12 cellular contexts compared by ENCODE assay signal in the genomic region with DNA sequence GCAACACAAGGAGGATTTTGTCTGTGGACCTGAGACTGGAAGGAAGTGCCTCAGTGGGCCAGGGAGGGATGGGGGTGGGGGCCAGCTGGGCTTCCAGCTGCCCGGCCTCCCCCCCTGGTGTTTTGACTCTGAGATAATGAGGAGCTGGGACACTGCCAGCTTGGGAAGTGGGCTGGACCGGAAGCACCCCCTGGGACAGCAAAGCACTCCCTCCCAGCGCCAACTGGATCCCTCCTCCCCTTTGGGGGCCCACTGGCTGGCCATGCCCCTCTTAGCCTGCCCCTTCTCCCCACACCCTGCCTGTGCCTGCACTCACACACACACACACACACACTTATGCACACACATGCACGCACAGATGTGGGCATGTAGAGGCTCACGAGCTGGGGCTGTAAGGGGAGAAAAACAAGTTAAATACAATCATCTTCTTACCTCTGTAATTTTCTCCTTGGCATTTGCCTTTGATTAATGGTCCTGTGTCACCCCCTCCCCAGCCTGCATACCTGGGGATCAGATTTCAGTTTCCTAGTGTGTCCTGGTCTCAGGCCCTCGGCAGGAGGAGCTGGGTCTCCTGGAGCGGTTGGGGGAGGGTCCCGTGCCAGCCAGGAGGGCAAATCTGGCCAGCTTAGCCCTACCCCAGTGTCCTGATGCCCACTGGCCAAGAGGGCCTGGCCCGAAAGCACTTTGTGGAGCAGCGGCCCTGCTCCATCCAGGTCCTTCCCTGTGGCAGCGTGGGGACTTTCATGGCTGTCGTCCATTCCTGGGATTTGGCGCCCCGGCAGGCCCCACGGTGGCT. TPM values are rescaled to one million over a fixed set of nuclear protein-coding genes. Genes with fewer than 3 reads are reported as not detected.
DNase-seq lines count a peak whose midpoint lies in the region; ATAC-seq and TF ChIP-seq lines count a peak whose summit lies in the region.
"Had no signal": no experiment of that assay in that cellular context is flagged by ENCODE, and none has a peak within 500 bp of the region (broad histone marks: within the 10 kb centered on the region; RNA-seq: fewer than 3 reads in every experiment).

No MANE protein-coding gene starts in this region.

- no peak overlapping the region for H2BK120ac ChIP-seq in IMR-90 (ENCODE audit: low read depth, low read length)

- H3K27ac Mint-ChIP-seq in CD4-positive, alpha-beta T cell = peak overlapping the region; percentile 39
- peak overlapping the region; percentile 84 for H3K27ac Mint-ChIP-seq in endodermal cell
- peak overlapping the region; percentile 76 for H3K27ac Mint-ChIP-seq in neural crest cell (ENCODE audit: unreplicated experiment)
- H3K27ac Mint-ChIP-seq in activated naive CD4-positive, alpha-beta T cell treated with anti-CD3 and anti-CD28 coated beads, Interleukin-2, amount 10 ng/mL, durations not matched to agents 7 days and 5 days = no peak overlapping the region
- peak overlapping the region in 1 of 6 donors; percentile 22 for H3K27ac Mint-ChIP-seq in immature natural killer cell

- H4K5ac ChIP-seq in IMR-90 (ENCODE audit: low read depth, low read length) = no peak overlapping the region

- H3K27me3 ChIP-seq in CD4-positive, alpha-beta T cell (ENCODE audit: control insufficient read depth, insufficient read depth, low read length) = no peaks in the 10 kb centered on the region
- H3K27me3 ChIP-seq in IMR-90 (ENCODE audit: control insufficient read depth, insufficient read depth, low read length) = peaks cover 8% of the 10 kb centered on the region
- H3K27me3 ChIP-seq in endodermal cell (ENCODE audit: control insufficient read depth, insufficient read depth, low read length, poor library complexity, severe bottlenecking) = no peaks in the 10 kb centered on the region

- no peak overlapping the region for H3K14ac ChIP-seq in IMR-90 (replicated peaks; ENCODE audit: low read depth, low read length)

- H3K4me1 ChIP-seq in IMR-90 (ENCODE audit: control insufficient read depth, insufficient read depth, low read length) = peaks cover 12% of the 10 kb centered on the region; the same call in 1 of the 2 replicates
- peaks cover 50% of the 10 kb centered on the region for H3K4me1 ChIP-seq in endodermal cell (ENCODE audit: control insufficient read depth, insufficient read depth, low read length)

- no TSS peak for BruUV-seq in IMR-90 (replicated peaks; lab: Mats Ljungman, UMichigan)

- H3K9me3 Mint-ChIP-seq in CD4-positive, alpha-beta T cell = no peaks in the 10 kb centered on the region
- H3K9me3 Mint-ChIP-seq in endodermal cell = no peaks in the 10 kb centered on the region
- H3K9me3 Mint-ChIP-seq in neural crest cell = no peaks in the 10 kb centered on the region
- no peaks in the 10 kb centered on the region for H3K9me3 Mint-ChIP-seq in activated naive CD4-positive, alpha-beta T cell treated with anti-CD3 and anti-CD28 coated beads, Interleukin-2, amount 10 ng/mL, durations not matched to agents 7 days and 5 days
- no peaks in the 10 kb centered on the region for H3K9me3 Mint-ChIP-seq in immature natural killer cell

- peaks cover 4% of the 10 kb centered on the region for H3K36me3 Mint-ChIP-seq in CD4-positive, alpha-beta T cell (ENCODE audit: low read depth)
- peaks cover 3% of the 10 kb centered on the region for H3K36me3 Mint-ChIP-seq in endodermal cell (ENCODE audit: low read depth)
- H3K36me3 Mint-ChIP-seq in neural crest cell (ENCODE audit: low read depth) = no peaks in the 10 kb centered on the region
- H3K36me3 Mint-ChIP-seq in activated naive CD4-positive, alpha-beta T cell treated with anti-CD3 and anti-CD28 coated beads, Interleukin-2, amount 10 ng/mL, durations not matched to agents 7 days and 5 days = no peaks in the 10 kb centered on the region
- no peaks in the 10 kb centered on the region for H3K36me3 Mint-ChIP-seq in immature natural killer cell

- WGBS in IMR-90 (ENCODE audit: extremely low coverage in 2 of 2, insufficient read length in 1 of 2), 2 experiments = 57% methylated on average over 6 of the region's 15 CpGs; no CpG with 5 or more reads in 1 of the 2 experiments
- 24 to 33% methylated on average over 10 to 15 of the region's 15 CpGs for WGBS in endodermal cell (ENCODE audit: insufficient coverage in 1 of 2, insufficient read length in 1 of 2), 2 experiments

- no peak overlapping the region for H2BK15ac ChIP-seq in IMR-90 (ENCODE audit: low read depth, low read length)

- H2BK5ac ChIP-seq in IMR-90 (ENCODE audit: low read depth, low read length, poor library complexity, severe bottlenecking) = no peak overlapping the region

- peaks cover 25% of the 10 kb centered on the region for H4K20me1 ChIP-seq in IMR-90 (ENCODE audit: insufficient read depth, low read length)

- no peaks in the 10 kb centered on the region for H3K27me3 Mint-ChIP-seq in CD4-positive, alpha-beta T cell
- H3K27me3 Mint-ChIP-seq in endodermal cell (ENCODE audit: insufficient read depth) (peaks cover 6% of the 10 kb centered on the region), neural crest cell (ENCODE audit: low read depth) (no peaks in the 10 kb centered on the region), immature natural killer cell (ENCODE audit: low read depth in 3 of 3) (peaks cover 20 to 24% (median 22%) of the 10 kb centered on the region in 3 donors)
- peaks cover 65% of the 10 kb centered on the region for H3K27me3 Mint-ChIP-seq in activated naive CD4-positive, alpha-beta T cell treated with anti-CD3 and anti-CD28 coated beads, Interleukin-2, amount 10 ng/mL, durations not matched to agents 7 days and 5 days
- H3K27me3 Mint-ChIP-seq: T-helper 17 cell had no signal

- no peak overlapping the region for H4K91ac ChIP-seq in IMR-90 (ENCODE audit: insufficient read depth, low read depth, low read length)

- peaks cover 6% of the 10 kb centered on the region; the same call in 1 of the 2 replicates for H3K9me1 ChIP-seq in IMR-90 (ENCODE audit: insufficient read depth, low read length)

- POLR2A ChIA-PET in CD4-positive, alpha-beta T cell (lab: Charles Lee) = interaction anchor here (1.4 kb wide), 1 partner anchor 31 kb away, joined by 4 read pairs; no protein-coding TSS in a partner anchor
- POLR2A ChIA-PET in IMR-90 (lab: Charles Lee; ENCODE audit: unreplicated experiment) = no interaction called here

- peak overlapping the region; percentile 11; the same call in 1 of the 2 replicates for H3K23ac ChIP-seq in IMR-90 (ENCODE audit: low read depth, low read length)

- no peak overlapping the region for H2AFZ ChIP-seq in IMR-90 (replicated peaks; ENCODE audit: low read length, poor library complexity)

- H3K4me2 ChIP-seq in IMR-90 (ENCODE audit: low read depth, low read length) = no peak overlapping the region

- no peak overlapping the region for H4K8ac ChIP-seq in IMR-90 (ENCODE audit: low read depth in 2 of 2, low read length in 2 of 2)

- no peak overlapping the region for H3K27ac ChIP-seq in CD4-positive, alpha-beta T cell (ENCODE audit: low read depth, low read length)
- no peak overlapping the region for H3K27ac ChIP-seq in IMR-90 (ENCODE audit: insufficient read depth, low read length)
- peak overlapping the region; percentile 67 for H3K27ac ChIP-seq in endodermal cell (ENCODE audit: low read depth, low read length)

- TF ChIP-seq CTCF in CD4-positive, alpha-beta T cell (IDR thresholded peaks at IDR 0.05) = no peak
- TF ChIP-seq CTCF in IMR-90 (conservative IDR thresholded peaks at IDR 0.05; ENCODE audit: low read depth, low read length) (no peak), endodermal cell (conservative IDR thresholded peaks at IDR 0.05) (no peak), neural crest cell (conservative IDR thresholded peaks at IDR 0.05) (no peak)

- no peak overlapping the region for H3K4ac ChIP-seq in IMR-90 (ENCODE audit: low read depth, low read length)

- H3K4me3 ChIP-seq in IMR-90 (ENCODE audit: insufficient read depth, low read depth, low read length) (no peak overlapping the region), endodermal cell (ENCODE audit: low read length) (peak overlapping the region; percentile 46)

- in situ Hi-C loops in IMR-90 (cut with MboI; ENCODE audit: low sequenced_read_pairs) = no loop called here

- H3K56ac ChIP-seq in IMR-90 (ENCODE audit: extremely low read depth, insufficient read depth, low read length) = no peak overlapping the region

- H2AK9ac ChIP-seq in IMR-90 (replicated peaks; ENCODE audit: low read depth, low read length, poor library complexity) = peak overlapping the region; percentile 83

- no peak for ATAC-seq in CD4-positive, alpha-beta T cell (ENCODE audit: poor library complexity)
- no peak for ATAC-seq in IMR-90 (ENCODE audit: low read depth)
- ATAC-seq: T-helper 17 cell had no signal

- no peak overlapping the region for H3K4me3 Mint-ChIP-seq in CD4-positive, alpha-beta T cell
- H3K4me3 Mint-ChIP-seq in endodermal cell (peak overlapping the region; percentile 40), neural crest cell (peak overlapping the region; percentile 82), immature natural killer cell (no peak overlapping the region)
- H3K4me3 Mint-ChIP-seq in activated naive CD4-positive, alpha-beta T cell treated with anti-CD3 and anti-CD28 coated beads, Interleukin-2, amount 10 ng/mL, durations not matched to agents 7 days and 5 days = no peak overlapping the region
- H3K4me3 Mint-ChIP-seq: T-helper 17 cell had no signal

- intact Hi-C loops in CD4-positive, alpha-beta T cell (cut with DNase I, micrococcal nuclease) = no loop called here
- intact Hi-C loops in IMR-90 (cut with micrococcal nuclease) = no loop called here

- dilution Hi-C loops in IMR-90 (cut with HindIII; ENCODE audit: low sequenced_read_pairs, unreplicated experiment) = no loop called here

- TF ChIP-seq POLR2A in IMR-90 (IDR thresholded peaks at IDR 0.05; ENCODE audit: low read depth, low read length) = no peak

- H3K36me3 ChIP-seq in IMR-90 (ENCODE audit: control insufficient read depth, insufficient read depth, low read length) (no peaks in the 10 kb centered on the region), endodermal cell (ENCODE audit: control insufficient read depth, insufficient read depth, low read length) (peaks cover 7% of the 10 kb centered on the region)

- H3K18ac ChIP-seq in IMR-90 (ENCODE audit: low read depth, low read length) = no peak overlapping the region; the same call in 1 of the 2 replicates

- peaks cover 50% of the 10 kb centered on the region for H3K4me1 Mint-ChIP-seq in CD4-positive, alpha-beta T cell (ENCODE audit: low read depth)
- H3K4me1 Mint-ChIP-seq in endodermal cell (peaks cover 53% of the 10 kb centered on the region), neural crest cell (peaks cover 55% of the 10 kb centered on the region), immature natural killer cell (peaks cover 33 to 38% of the 10 kb centered on the region in 2 donors)
- H3K4me1 Mint-ChIP-seq in activated naive CD4-positive, alpha-beta T cell treated with anti-CD3 and anti-CD28 coated beads, Interleukin-2, amount 10 ng/mL, durations not matched to agents 7 days and 5 days = peaks cover 48% of the 10 kb centered on the region

- H3K9ac ChIP-seq in IMR-90 (ENCODE audit: low read depth, low read length) (no peak overlapping the region), endodermal cell (ENCODE audit: extremely low read depth, low read length, poor library complexity, severe bottlenecking) (no peak overlapping the region)

- H2BK20ac ChIP-seq in IMR-90 (ENCODE audit: low read depth, low read length) = no peak overlapping the region

- CTCF ChIA-PET in CD4-positive, alpha-beta T cell (lab: Charles Lee) = no interaction called here
- CTCF ChIA-PET in IMR-90 (lab: Yijun Ruan, JAX) = no interaction called here
- CTCF ChIA-PET in activated naive CD4-positive, alpha-beta T cell treated with anti-CD3 and anti-CD28 coated beads, Interleukin-2, amount 10 ng/mL, durations not matched to agents 7 days and 5 days (lab: Charles Lee) = interaction anchor here (1.4 kb wide), 1 partner anchor 34 kb away, joined by 3 read pairs; no protein-coding TSS in a partner anchor

- H2AK5ac ChIP-seq in IMR-90 (ENCODE audit: low read depth, low read length) = no peak overlapping the region

- DNase-seq in CD4-positive, alpha-beta T cell = no peak
- DNase-seq in IMR-90 = no peak
- DNase-seq in endodermal cell = peak; percentile 88
- no peak for DNase-seq in neural crest cell (ENCODE audit: low read depth, low spot score)
- no peak for DNase-seq in C1 segment of cervical spinal cord (lab: John Stamatoyannopoulos, UW)
- no peak for DNase-seq in activated naive CD4-positive, alpha-beta T cell treated with anti-CD3 and anti-CD28 coated beads, Interleukin-2, amount 10 ng/mL, durations not matched to agents 7 days and 5 days
- no peak for DNase-seq in immature natural killer cell
- DNase-seq in OCI-M1 (lab: John Stamatoyannopoulos, UW) = no peak
- DNase-seq: activated CD8-positive, alpha-beta memory T cell treated with anti-CD3 and anti-CD28 coated beads for 24 hours; kidney glomerular epithelial cell; T-helper 17 cell had no signal

- no peak for TF ChIP-seq RAD21 in IMR-90 (IDR thresholded peaks at IDR 0.05; ENCODE audit: low read length)

- H3K9me3 ChIP-seq in CD4-positive, alpha-beta T cell (ENCODE audit: control insufficient read depth, low read length) = no peaks in the 10 kb centered on the region
- H3K9me3 ChIP-seq in IMR-90 (ENCODE audit: control insufficient read depth, insufficient read depth, low read length) (no peaks in the 10 kb centered on the region), endodermal cell (ENCODE audit: control insufficient read depth, low read length) (no peaks in the 10 kb centered on the region)

- H3K79me1 ChIP-seq in IMR-90 (ENCODE audit: low read depth in 1 of 2, low read length in 2 of 2) = peaks cover 3 to 44% of the 10 kb centered on the region in 2 experiments; a peak in 3 of 4 replicates

RNA-seq across cellular contexts. Expression of gene ITM2C, which starts 3.6 kb away (rescaled TPM):
- total RNA-seq in CD4-positive, alpha-beta T cell = 10 to 100 TPM; 19.8 to 21.5 TPM
- 35.8 and 46.8 TPM in 2 replicates for total RNA-seq in IMR-90 (2012; rRNA removed)
- 274 and 275 TPM in 2 replicates for polyA plus RNA-seq in IMR-90 (2012; rRNA removed)
- 429 TPM in 2 replicates for polyA plus RNA-seq in IMR-90 (2012; cell fraction: cytosol; rRNA removed)
- polyA plus RNA-seq in IMR-90 (2012; cell fraction: nucleus; rRNA removed; ENCODE audit: low replicate concordance) = 107 and 149 TPM in 2 replicates
- 100 to 1,000 TPM; 208 to 269 TPM for total RNA-seq in endodermal cell
- polyA plus RNA-seq in endodermal cell (2013, experiment 1 of 2) = 239 TPM
- 230 TPM for polyA plus RNA-seq in endodermal cell (2013, experiment 2 of 2)
- total RNA-seq in neural crest cell = 106 TPM in 2 replicates
- 10 to 100 TPM in 2 of 3 donors, 1 to 10 TPM in 1; 5.3 to 23.7 (median 16.9) TPM for polyA plus RNA-seq in immature natural killer cell

RNA-seq across cellular contexts. Expression of gene GPR55, which starts 56.7 kb away (rescaled TPM):
- total RNA-seq in CD4-positive, alpha-beta T cell = 1 to 10 TPM; 2.9 to 3.8 TPM
- total RNA-seq in IMR-90 (2012; rRNA removed) = not detected in 2 replicates
- polyA plus RNA-seq in IMR-90 (2012; rRNA removed) = 0.03 TPM in 1 of 2 replicates, not detected in the other
- not detected in 2 replicates for polyA plus RNA-seq in IMR-90 (2012; cell fraction: cytosol; rRNA removed)
- polyA plus RNA-seq in IMR-90 (2012; cell fraction: nucleus; rRNA removed; ENCODE audit: low replicate concordance) = 0.02 and 0.05 TPM in 2 replicates
- 1 to 10 TPM; 2.6 to 7.5 TPM for total RNA-seq in endodermal cell
- polyA plus RNA-seq in endodermal cell (2013, experiment 1 of 2) = 0.64 TPM
- 0.21 TPM for polyA plus RNA-seq in endodermal cell (2013, experiment 2 of 2)
- not detected in 2 replicates for total RNA-seq in neural crest cell
- polyA plus RNA-seq in immature natural killer cell = not detected
- total RNA-seq: epithelial cell of proximal tubule had no signal

Comparison
In these comparisons a context has a peak if more than half of its experiments do, and no peak if none do; other contexts are left out.
1. H3K4me3 Mint-ChIP-seq: peak in endodermal cell (single experiment) and neural crest cell (single experiment); none in CD4-positive, alpha-beta T cell (single experiment), activated naive CD4-positive, alpha-beta T cell treated with anti-CD3 and anti-CD28 coated beads, Interleukin-2, amount 10 ng/mL, durations not matched to agents 7 days and 5 days (single experiment) and immature natural killer cell (0 of 5).